Comparison of ENCODE assay signal across 1 cellular context in genomic region chr19:50434525-50434924, GRCh38.
TF ChIP-seq lines count a peak whose summit lies in the region.

No MANE protein-coding gene starts in this region.

TF ChIP-seq in WTC11, 78 proteins besides CTCF, POLR2A, EP300 and RAD21:
- TF ChIP-seq ARID4B (CRISPR knock-in tag; IDR thresholded peaks at IDR 0.05; ENCODE audit: borderline replicate concordance) = no peak
- no peak for TF ChIP-seq ETV6 (CRISPR knock-in tag; IDR thresholded peaks at IDR 0.05)
- TF ChIP-seq USF2 (CRISPR knock-in tag; IDR thresholded peaks at IDR 0.05) = no peak
- no peak for TF ChIP-seq PRDM15 (CRISPR knock-in tag; IDR thresholded peaks at IDR 0.05)
- no peak for TF ChIP-seq ESRRA (CRISPR knock-in tag; IDR thresholded peaks at IDR 0.05; ENCODE audit: borderline replicate concordance)
- TF ChIP-seq KAT7 (CRISPR knock-in tag; IDR thresholded peaks at IDR 0.05; ENCODE audit: borderline replicate concordance) = no peak
- TF ChIP-seq FOXP1 (CRISPR knock-in tag; IDR thresholded peaks at IDR 0.05; ENCODE audit: borderline replicate concordance) = no peak
- no peak for TF ChIP-seq USF1 (CRISPR knock-in tag; IDR thresholded peaks at IDR 0.05)
- TF ChIP-seq IRF2 (CRISPR knock-in tag; IDR thresholded peaks at IDR 0.05; ENCODE audit: borderline replicate concordance, low read depth) = no peak
